10 cellular contexts compared by ENCODE assay signal in genomic region chr2:174602741-174603140, GRCh38. TPM values are rescaled to one million over a fixed set of nuclear protein-coding genes. Genes with fewer than 3 reads are reported as not detected.
A peak's percentile ranks its signal among the peaks of the same experiment; 100 is the strongest.
DNase-seq lines count a peak whose midpoint lies in the region; ATAC-seq and TF ChIP-seq lines count a peak whose summit lies in the region.
"Had no signal": no experiment of that assay in that cellular context is flagged by ENCODE, and none has a peak within 500 bp of the region (broad histone marks: within the 10 kb centered on the region; RNA-seq: fewer than 3 reads in every experiment).

No MANE protein-coding gene starts in this region.

- DNase-seq in Right ventricle myocardium inferior (ENCODE audit: missing footprints) (no peak), left ventricle myocardium superior (no peak), glutamatergic neuron (no peak), NCI-H1092 treated with DMSO at 0.1 percent for 48 hours (lab: John Stamatoyannopoulos, UW) (no peak)
- DNase-seq in activated CD4-positive, alpha-beta memory T cell treated with anti-CD3 and anti-CD28 coated beads, Interleukin-2, amount 10 ng/mL, durations not matched to agents 7 days and 5 days: no peak
- DNase-seq: NCI-H2081 treated with DMSO at 0.1 percent for 48 hours had no signal

- POLR2A ChIA-PET in activated CD4-positive, alpha-beta memory T cell treated with anti-CD3 and anti-CD28 coated beads, Interleukin-2, amount 10 ng/mL, durations not matched to agents 7 days and 5 days (lab: Charles Lee): interaction anchor here (1.0 to 15.7 kb wide), 8 partner anchors 8 to 79 kb away, joined by 3 to 558 read pairs (median 8); no protein-coding TSS in a partner anchor

- CTCF ChIA-PET in activated CD4-positive, alpha-beta memory T cell treated with anti-CD3 and anti-CD28 coated beads, Interleukin-2, amount 10 ng/mL, durations not matched to agents 7 days and 5 days (lab: Charles Lee): interaction anchor here (0.8 to 15.3 kb wide), 19 partner anchors 8 to 207 kb away, joined by 3 to 162 read pairs (median 7); partner anchors contain the start of gene SCRN3

- intact Hi-C loops in Right ventricle myocardium inferior (cut with DNase I) (loop anchor here (2.0 kb wide), 1 partner anchor 140 kb away; no protein-coding TSS in a partner anchor), left ventricle myocardium superior (cut with micrococcal nuclease) (loop anchor here (5.0 kb wide), 1 partner anchor 140 kb away; no protein-coding TSS in a partner anchor)

- ATAC-seq in Right ventricle myocardium inferior (peak; percentile 7), left ventricle myocardium superior (no peak), HG03135 (IDR thresholded peaks at IDR 0.05; ENCODE audit: unreplicated experiment) (no peak), GM18502 (IDR thresholded peaks at IDR 0.05; ENCODE audit: poor library complexity, unreplicated experiment) (no peak), HG02642 (IDR thresholded peaks at IDR 0.05; ENCODE audit: poor library complexity, unreplicated experiment) (no peak)

- H3K4me3 Mint-ChIP-seq in activated CD4-positive, alpha-beta memory T cell treated with anti-CD3 and anti-CD28 coated beads, Interleukin-2, amount 10 ng/mL, durations not matched to agents 7 days and 5 days: no peak overlapping the region
- H3K4me3 Mint-ChIP-seq in glutamatergic neuron (ENCODE audit: unreplicated experiment): peak overlapping the region; percentile 19
- H3K4me3 Mint-ChIP-seq: activated T-cell treated with anti-CD3 and anti-CD28 coated beads, Interleukin-2, amount 50 U/mL, for 4 hours had no signal

- peak overlapping the region; percentile 56 for H3K27ac Mint-ChIP-seq in activated CD4-positive, alpha-beta memory T cell treated with anti-CD3 and anti-CD28 coated beads, Interleukin-2, amount 10 ng/mL, durations not matched to agents 7 days and 5 days
- peak overlapping the region; percentile 28 for H3K27ac Mint-ChIP-seq in glutamatergic neuron (ENCODE audit: unreplicated experiment)

- H3K36me3 Mint-ChIP-seq in activated CD4-positive, alpha-beta memory T cell treated with anti-CD3 and anti-CD28 coated beads, Interleukin-2, amount 10 ng/mL, durations not matched to agents 7 days and 5 days (ENCODE audit: low read depth): peaks cover 67% of the 10 kb centered on the region
- peaks cover 16% of the 10 kb centered on the region for H3K36me3 Mint-ChIP-seq in glutamatergic neuron (ENCODE audit: unreplicated experiment)

- H3K4me1 Mint-ChIP-seq in activated CD4-positive, alpha-beta memory T cell treated with anti-CD3 and anti-CD28 coated beads, Interleukin-2, amount 10 ng/mL, durations not matched to agents 7 days and 5 days: peaks cover 89% of the 10 kb centered on the region
- H3K4me1 Mint-ChIP-seq in glutamatergic neuron (ENCODE audit: low read depth, unreplicated experiment): peaks cover 8% of the 10 kb centered on the region

- no peaks in the 10 kb centered on the region for H3K27me3 Mint-ChIP-seq in activated CD4-positive, alpha-beta memory T cell treated with anti-CD3 and anti-CD28 coated beads, Interleukin-2, amount 10 ng/mL, durations not matched to agents 7 days and 5 days
- no peaks in the 10 kb centered on the region for H3K27me3 Mint-ChIP-seq in glutamatergic neuron (ENCODE audit: unreplicated experiment)

- no peak for TF ChIP-seq CTCF in glutamatergic neuron (IDR thresholded peaks at IDR 0.05; ENCODE audit: partially characterized antibody, unreplicated experiment)

- no peaks in the 10 kb centered on the region for H3K9me3 Mint-ChIP-seq in activated CD4-positive, alpha-beta memory T cell treated with anti-CD3 and anti-CD28 coated beads, Interleukin-2, amount 10 ng/mL, durations not matched to agents 7 days and 5 days
- peaks cover 2% of the 10 kb centered on the region for H3K9me3 Mint-ChIP-seq in glutamatergic neuron (ENCODE audit: unreplicated experiment)
- H3K9me3 Mint-ChIP-seq: activated T-cell treated with anti-CD3 and anti-CD28 coated beads, Interleukin-2, amount 50 U/mL, for 4 hours had no signal

RNA-seq across cellular contexts. Expression of gene WIPF1, which starts 5.1 kb away (rescaled TPM):
- total RNA-seq in Right ventricle myocardium inferior (19.4 TPM), left ventricle myocardium superior (15.2 TPM), glutamatergic neuron (ENCODE audit: unreplicated experiment) (15.5 TPM)
- 100 to 1,000 TPM; 574 to 590 TPM for total RNA-seq in activated CD4-positive, alpha-beta memory T cell treated with anti-CD3 and anti-CD28 coated beads, Interleukin-2, amount 10 ng/mL, durations not matched to agents 7 days and 5 days

Comparison
In these comparisons a context has a peak if more than half of its experiments do, and no peak if none do; other contexts are left out.
1. RNA of gene WIPF1, which starts 5.1 kb away (total RNA-seq): 574 to 590 TPM in activated CD4-positive, alpha-beta memory T cell treated with anti-CD3 and anti-CD28 coated beads, Interleukin-2, amount 10 ng/mL, durations not matched to agents 7 days and 5 days; 19.4 TPM in Right ventricle myocardium inferior (single experiment), 15.5 TPM in glutamatergic neuron (single experiment) and 15.2 TPM in left ventricle myocardium superior (single experiment); every median in the first group is over 10 times any median in the second.